ENCODE assay signal across 25 cellular contexts in the genomic region with DNA sequence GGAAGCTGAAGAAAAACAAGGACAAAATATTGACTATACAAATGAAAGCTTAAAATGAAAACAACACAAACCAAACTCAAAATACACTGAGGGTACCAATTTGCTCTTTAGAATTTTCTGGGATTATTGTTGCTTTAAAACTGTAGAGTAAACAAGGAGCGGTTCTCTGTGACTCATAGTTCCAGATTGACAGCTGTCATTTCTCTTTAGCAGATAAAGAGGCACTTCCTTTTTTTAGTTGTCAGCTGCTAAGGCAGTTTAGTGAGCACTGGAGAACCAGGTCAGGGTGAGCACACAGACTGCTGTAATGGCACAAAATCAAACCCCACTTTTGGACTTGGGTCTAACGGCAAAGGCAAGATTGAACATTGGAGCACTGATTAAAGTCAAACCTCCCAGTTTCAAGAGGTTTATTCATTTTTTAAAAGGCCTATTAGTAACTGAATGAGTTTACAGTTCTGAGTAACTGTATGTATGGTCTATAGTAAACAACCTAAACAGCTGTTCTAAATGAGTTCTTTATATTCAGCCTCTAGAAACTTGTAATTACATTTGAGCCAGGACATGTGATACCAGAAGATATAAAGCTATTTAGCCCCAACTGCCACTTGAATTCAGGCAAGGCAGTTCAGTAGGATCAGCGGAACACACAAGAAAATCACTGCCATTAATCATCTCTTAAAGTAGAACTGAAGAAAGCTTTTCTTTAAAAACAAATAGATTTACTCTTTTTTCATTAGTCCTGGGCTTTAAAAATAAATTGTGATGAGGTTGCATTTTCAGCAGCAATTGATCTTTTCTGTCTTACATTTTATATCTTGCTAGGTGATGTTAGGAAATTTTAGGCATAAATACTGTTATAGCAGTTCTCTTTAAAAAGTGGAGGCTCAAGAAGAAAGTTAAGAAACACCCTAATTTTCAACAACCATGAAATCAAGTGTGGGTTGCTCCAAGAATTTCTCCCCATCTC.
DNase-seq lines count a peak whose midpoint lies in the region; ATAC-seq, FAIRE-seq and TF ChIP-seq lines count a peak whose summit lies in the region.
"Had no signal": no experiment of that assay in that cellular context is flagged by ENCODE, and none has a peak within 500 bp of the region (broad histone marks: within the 10 kb centered on the region; RNA-seq: fewer than 3 reads in every experiment).

No MANE protein-coding gene starts in this region.

- no peaks in the 10 kb centered on the region for H4K20me1 ChIP-seq in HepG2 (ENCODE audit: insufficient read depth, low read length)
- H4K20me1 ChIP-seq: BLaER1 had no signal

- TF ChIP-seq RAD21 in HepG2 (CRISPR knock-in tag; IDR thresholded peaks at IDR 0.05) = no peak

- no peak for DNase-seq in HepG2 (ENCODE audit: low spot score)
- DNase-seq in right lobe of liver = no peak
- DNase-seq in NCI-H82 treated with DMSO at 0.1 percent for 48 hours (lab: John Stamatoyannopoulos, UW; ENCODE audit: unreplicated experiment) = peak; percentile 15
- DNase-seq in left kidney (ENCODE audit: low read depth, low spot score) = peak; percentile 40
- DNase-seq in NOMO-1 (lab: John Stamatoyannopoulos, UW; ENCODE audit: unreplicated experiment in 2 of 2) = no peak
- DNase-seq in effector CD4-positive, alpha-beta T cell = no peak
- DNase-seq: ACHN; activated B cell treated with CpG ODN at 0.5 μM for 24 hours; activated CD4-positive, alpha-beta memory T cell treated with anti-CD3 and anti-CD28 coated beads for 36 hours; activated effector memory CD4-positive, alpha-beta T cell treated with Interleukin-2 at 50 U/mL for 16 hours; activated naive CD8-positive, alpha-beta T cell treated with anti-CD3 and anti-CD28 coated beads, Interleukin-2, amount 50 U/mL, for 24 hours; effector CD8-positive, alpha-beta T cell; H9; kidney glomerular epithelial cell; mammary epithelial cell; NCI-H1930; NCI-H446 treated with DMSO at 0.1 percent for 48 hours; nucleus accumbens; stimulated activated CD4-positive, alpha-beta T cell treated with anti-CD3 and anti-CD28 coated beads, Interleukin-12 subunit alpha, Interleukin-12 subunit beta, amount 100 ng/mL, for 4 hours; T-helper 9 cell; upper lobe of left lung had no signal

- H3K4me1 ChIP-seq in HepG2 (ENCODE audit: insufficient read depth, low read length) (no peaks in the 10 kb centered on the region), right lobe of liver (no peaks in the 10 kb centered on the region)
- H3K4me1 ChIP-seq: BLaER1, upper lobe of left lung had no signal

- no peaks in the 10 kb centered on the region for H3K79me2 ChIP-seq in HepG2 (ENCODE audit: insufficient read depth, low read length)

- H3K9ac ChIP-seq in HepG2 (ENCODE audit: insufficient read depth, low read depth, low read length) = no peak overlapping the region
- H3K9ac ChIP-seq: BLaER1 had no signal

- TF ChIP-seq CTCF in HepG2 (CRISPR knock-in tag; IDR thresholded peaks at IDR 0.05) = no peak
- no peak for TF ChIP-seq CTCF in right lobe of liver (IDR thresholded peaks at IDR 0.05)

- in situ Hi-C loops in HepG2 (cut with HindIII; ENCODE audit: extremely low pct_ligation_motif_present, low pct_unique_long_range_greater_than_20kb) = no loop called here

- TF ChIP-seq EP300 in HepG2 (IDR thresholded peaks at IDR 0.05; ENCODE audit: low read depth in 2 of 2, low read length in 2 of 2) (no peak), HepG2 (CRISPR knock-in tag; IDR thresholded peaks at IDR 0.05; ENCODE audit: borderline replicate concordance) (no peak)

- H3K27me3 ChIP-seq in HepG2 (ENCODE audit: control insufficient read depth in 1 of 2, insufficient read depth in 2 of 2, low read length in 2 of 2) = no peaks in the 10 kb centered on the region
- H3K27me3 ChIP-seq in right lobe of liver = no peaks in the 10 kb centered on the region
- H3K27me3 ChIP-seq: BLaER1, upper lobe of left lung had no signal

- H3K36me3 ChIP-seq in HepG2 (replicated peaks in 1 of 2; ENCODE audit: control insufficient read depth in 1 of 2, insufficient read depth in 2 of 2, low read length in 2 of 2) = no peaks in the 10 kb centered on the region
- no peaks in the 10 kb centered on the region for H3K36me3 ChIP-seq in right lobe of liver
- H3K36me3 ChIP-seq: BLaER1, upper lobe of left lung had no signal

- no TSS peak for BruUV-seq in HepG2 (replicated peaks; lab: Mats Ljungman, UMichigan)

- WGBS in HepG2 (ENCODE audit: low lambda C conversion rate) = 2% methylated on average over 3 of the region's 3 CpGs
- WGBS in right lobe of liver (ENCODE audit: insufficient coverage, low coverage, low lambda C conversion rate, missing lambda C conversion rate) = 43% methylated on average over 3 of the region's 3 CpGs

- CTCF ChIA-PET in HepG2 (lab: Yijun Ruan, JAX; ENCODE audit: low intra/inter-chr PET ratio, low total read pairs) = no interaction called here

- no peak for ATAC-seq in HepG2
- no peak for ATAC-seq in right lobe of liver
- ATAC-seq in GM21576 (IDR thresholded peaks at IDR 0.05; ENCODE audit: unreplicated experiment) = no peak
- ATAC-seq in GM21381 (IDR thresholded peaks at IDR 0.05; ENCODE audit: unreplicated experiment) = no peak
- ATAC-seq: activated naive CD8-positive, alpha-beta T cell treated with anti-CD3 and anti-CD28 coated beads, Interleukin-2, amount 50 U/mL, for 24 hours; esophagus mucosa had no signal

- no peak overlapping the region for H2AFZ ChIP-seq in HepG2 (ENCODE audit: low read length)

- intact Hi-C loops in HepG2 (cut with micrococcal nuclease; ENCODE audit: unreplicated experiment) (no loop called here), right lobe of liver (cut with DNase I) (no loop called here)

- no peak overlapping the region for H3K4me2 ChIP-seq in HepG2 (ENCODE audit: low read depth, low read length)
- H3K4me2 ChIP-seq: BLaER1 had no signal

- no peak for FAIRE-seq in HepG2 (lab: Jason Lieb, UNC)

- POLR2A ChIA-PET in HepG2 (lab: Yijun Ruan, JAX) = no interaction called here

- H3K4me3 ChIP-seq in HepG2 (replicated peaks in 1 of 3; ENCODE audit: insufficient read depth in 1 of 3, low read depth in 2 of 3, low read length in 3 of 3) = no peak overlapping the region
- no peak overlapping the region for H3K4me3 ChIP-seq in right lobe of liver
- H3K4me3 ChIP-seq: BLaER1, upper lobe of left lung had no signal

- TF ChIP-seq POLR2A in HepG2 (IDR thresholded peaks at IDR 0.05; ENCODE audit: insufficient read depth in 1 of 2, low read depth in 2 of 2, low read length in 2 of 2) (no peak), right lobe of liver (IDR thresholded peaks at IDR 0.05) (no peak)

- H3K9me3 ChIP-seq in HepG2 (ENCODE audit: low read length) (no peaks in the 10 kb centered on the region), right lobe of liver (no peaks in the 10 kb centered on the region)
- H3K9me3 ChIP-seq: upper lobe of left lung had no signal

- no peak overlapping the region for H3K27ac ChIP-seq in HepG2 (ENCODE audit: extremely low read length, insufficient read depth, low read length)
- no peak overlapping the region for H3K27ac ChIP-seq in right lobe of liver
- H3K27ac ChIP-seq: BLaER1, upper lobe of left lung had no signal

TF ChIP-seq in HepG2, 621 proteins besides CTCF, POLR2A, EP300 and RAD21:
- TF ChIP-seq MAFF (IDR thresholded peaks at IDR 0.05; ENCODE audit: low read depth, low read length) (peak; percentile 86), POLR2G (IDR thresholded peaks at IDR 0.05; ENCODE audit: low read depth, low read length) (no peak), AKAP8 (CRISPR knock-in tag; IDR thresholded peaks at IDR 0.05) (no peak), MAFK (conservative IDR thresholded peaks at IDR 0.05 in 1 of 2, IDR thresholded peaks at IDR 0.05 in 1 of 2; ENCODE audit: low read length in 2 of 2) (peak; percentile 70 to 90), ZNF12 (CRISPR knock-in tag; IDR thresholded peaks at IDR 0.05) (no peak), ZBTB7A (CRISPR knock-in tag; IDR thresholded peaks at IDR 0.05) (no peak), ZSCAN20 (CRISPR knock-in tag; IDR thresholded peaks at IDR 0.05; ENCODE audit: borderline replicate concordance) (no peak), SMC3 (IDR thresholded peaks at IDR 0.05; ENCODE audit: low read length) (no peak), ZNF761 (CRISPR knock-in tag; conservative IDR thresholded peaks at IDR 0.05) (no peak)

Comparison
In these comparisons a context has a peak if more than half of its experiments do, and no peak if none do; other contexts are left out.
1. DNase-seq: peak in NCI-H82 treated with DMSO at 0.1 percent for 48 hours (single experiment) and left kidney (single experiment); none in HepG2 (single experiment), right lobe of liver (0 of 3), NOMO-1 (0 of 2) and effector CD4-positive, alpha-beta T cell (single experiment).